1 cellular context compared by ENCODE assay signal in the genomic region with DNA sequence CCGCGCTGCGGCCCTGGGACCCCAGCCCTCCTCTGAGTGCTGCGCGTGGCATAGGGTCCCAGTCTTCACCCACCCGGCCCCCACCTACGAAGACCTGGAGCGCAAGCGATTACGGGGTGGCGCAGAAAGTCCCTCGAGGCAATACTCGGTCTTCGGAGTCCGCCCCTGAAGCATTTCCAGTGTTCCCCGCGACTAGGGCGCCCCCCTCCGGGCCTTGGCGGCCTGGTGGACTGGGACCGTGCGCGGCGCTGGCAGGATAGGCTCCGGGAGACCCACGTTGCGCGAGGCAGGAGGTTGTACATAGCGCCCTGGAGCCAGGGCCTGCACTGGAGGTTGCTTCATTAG.
A peak's percentile ranks its signal among the peaks of the same experiment; 100 is the strongest.
TF ChIP-seq lines count a peak whose summit lies in the region.

No MANE protein-coding gene starts in this region.

TF ChIP-seq in HepG2, 621 proteins besides CTCF, POLR2A, EP300 and RAD21 (continued from another document):
- TF ChIP-seq KLF6 (CRISPR knock-in tag; IDR thresholded peaks at IDR 0.05) (no peak), BRD4 (CRISPR knock-in tag; IDR thresholded peaks at IDR 0.05) (no peak), DNMT1 (CRISPR knock-in tag; IDR thresholded peaks at IDR 0.05) (no peak), IRX3 (CRISPR knock-in tag; IDR thresholded peaks at IDR 0.05; ENCODE audit: borderline replicate concordance, low read depth) (no peak), TRIM24 (CRISPR knock-in tag; IDR thresholded peaks at IDR 0.05) (no peak), SMAD3 (CRISPR knock-in tag; IDR thresholded peaks at IDR 0.05) (no peak), MTA1 (CRISPR knock-in tag; IDR thresholded peaks at IDR 0.05; ENCODE audit: borderline replicate concordance) (no peak), TP53 (CRISPR knock-in tag; conservative IDR thresholded peaks at IDR 0.05) (no peak)
- TF ChIP-seq, protein P1, sequence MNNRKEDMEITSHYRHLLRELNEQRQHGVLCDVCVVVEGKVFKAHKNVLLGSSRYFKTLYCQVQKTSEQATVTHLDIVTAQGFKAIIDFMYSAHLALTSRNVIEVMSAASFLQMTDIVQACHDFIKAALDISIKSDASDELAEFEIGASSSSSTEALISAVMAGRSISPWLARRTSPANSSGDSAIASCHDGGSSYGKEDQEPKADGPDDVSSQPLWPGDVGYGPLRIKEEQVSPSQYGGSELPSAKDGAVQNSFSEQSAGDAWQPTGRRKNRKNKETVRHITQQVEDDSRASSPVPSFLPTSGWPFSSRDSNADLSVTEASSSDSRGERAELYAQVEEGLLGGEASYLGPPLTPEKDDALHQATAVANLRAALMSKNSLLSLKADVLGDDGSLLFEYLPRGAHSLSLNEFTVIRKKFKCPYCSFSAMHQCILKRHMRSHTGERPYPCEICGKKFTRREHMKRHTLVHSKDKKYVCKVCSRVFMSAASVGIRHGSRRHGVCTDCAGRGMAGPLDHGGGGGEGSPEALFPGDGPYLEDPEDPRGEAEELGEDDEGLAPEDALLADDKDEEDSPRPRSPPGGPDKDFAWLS (CRISPR knock-in tag; IDR thresholded peaks at IDR 0.05; ENCODE audit: borderline replicate concordance) = peak; percentile 81; the same call in 1 of the 2 replicates
- TF ChIP-seq, protein P2, sequence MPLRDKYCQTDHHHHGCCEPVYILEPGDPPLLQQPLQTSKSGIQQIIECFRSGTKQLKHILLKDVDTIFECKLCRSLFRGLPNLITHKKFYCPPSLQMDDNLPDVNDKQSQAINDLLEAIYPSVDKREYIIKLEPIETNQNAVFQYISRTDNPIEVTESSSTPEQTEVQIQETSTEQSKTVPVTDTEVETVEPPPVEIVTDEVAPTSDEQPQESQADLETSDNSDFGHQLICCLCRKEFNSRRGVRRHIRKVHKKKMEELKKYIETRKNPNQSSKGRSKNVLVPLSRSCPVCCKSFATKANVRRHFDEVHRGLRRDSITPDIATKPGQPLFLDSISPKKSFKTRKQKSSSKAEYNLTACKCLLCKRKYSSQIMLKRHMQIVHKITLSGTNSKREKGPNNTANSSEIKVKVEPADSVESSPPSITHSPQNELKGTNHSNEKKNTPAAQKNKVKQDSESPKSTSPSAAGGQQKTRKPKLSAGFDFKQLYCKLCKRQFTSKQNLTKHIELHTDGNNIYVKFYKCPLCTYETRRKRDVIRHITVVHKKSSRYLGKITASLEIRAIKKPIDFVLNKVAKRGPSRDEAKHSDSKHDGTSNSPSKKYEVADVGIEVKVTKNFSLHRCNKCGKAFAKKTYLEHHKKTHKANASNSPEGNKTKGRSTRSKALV (CRISPR knock-in tag; IDR thresholded peaks at IDR 0.05) = 0 out of 2 replicates have a peak, but pooled peaks have one; percentile 29
- TF ChIP-seq, protein P3, sequence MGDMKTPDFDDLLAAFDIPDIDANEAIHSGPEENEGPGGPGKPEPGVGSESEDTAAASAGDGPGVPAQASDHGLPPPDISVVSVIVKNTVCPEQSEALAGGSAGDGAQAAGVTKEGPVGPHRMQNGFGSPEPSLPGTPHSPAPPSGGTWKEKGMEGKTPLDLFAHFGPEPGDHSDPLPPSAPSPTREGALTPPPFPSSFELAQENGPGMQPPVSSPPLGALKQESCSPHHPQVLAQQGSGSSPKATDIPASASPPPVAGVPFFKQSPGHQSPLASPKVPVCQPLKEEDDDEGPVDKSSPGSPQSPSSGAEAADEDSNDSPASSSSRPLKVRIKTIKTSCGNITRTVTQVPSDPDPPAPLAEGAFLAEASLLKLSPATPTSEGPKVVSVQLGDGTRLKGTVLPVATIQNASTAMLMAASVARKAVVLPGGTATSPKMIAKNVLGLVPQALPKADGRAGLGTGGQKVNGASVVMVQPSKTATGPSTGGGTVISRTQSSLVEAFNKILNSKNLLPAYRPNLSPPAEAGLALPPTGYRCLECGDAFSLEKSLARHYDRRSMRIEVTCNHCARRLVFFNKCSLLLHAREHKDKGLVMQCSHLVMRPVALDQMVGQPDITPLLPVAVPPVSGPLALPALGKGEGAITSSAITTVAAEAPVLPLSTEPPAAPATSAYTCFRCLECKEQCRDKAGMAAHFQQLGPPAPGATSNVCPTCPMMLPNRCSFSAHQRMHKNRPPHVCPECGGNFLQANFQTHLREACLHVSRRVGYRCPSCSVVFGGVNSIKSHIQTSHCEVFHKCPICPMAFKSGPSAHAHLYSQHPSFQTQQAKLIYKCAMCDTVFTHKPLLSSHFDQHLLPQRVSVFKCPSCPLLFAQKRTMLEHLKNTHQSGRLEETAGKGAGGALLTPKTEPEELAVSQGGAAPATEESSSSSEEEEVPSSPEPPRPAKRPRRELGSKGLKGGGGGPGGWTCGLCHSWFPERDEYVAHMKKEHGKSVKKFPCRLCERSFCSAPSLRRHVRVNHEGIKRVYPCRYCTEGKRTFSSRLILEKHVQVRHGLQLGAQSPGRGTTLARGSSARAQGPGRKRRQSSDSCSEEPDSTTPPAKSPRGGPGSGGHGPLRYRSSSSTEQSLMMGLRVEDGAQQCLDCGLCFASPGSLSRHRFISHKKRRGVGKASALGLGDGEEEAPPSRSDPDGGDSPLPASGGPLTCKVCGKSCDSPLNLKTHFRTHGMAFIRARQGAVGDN (CRISPR knock-in tag; IDR thresholded peaks at IDR 0.05) = peak; percentile 41
TF ChIP-seq in HepG2: peak in this region for 24.
